In the genomic region with DNA sequence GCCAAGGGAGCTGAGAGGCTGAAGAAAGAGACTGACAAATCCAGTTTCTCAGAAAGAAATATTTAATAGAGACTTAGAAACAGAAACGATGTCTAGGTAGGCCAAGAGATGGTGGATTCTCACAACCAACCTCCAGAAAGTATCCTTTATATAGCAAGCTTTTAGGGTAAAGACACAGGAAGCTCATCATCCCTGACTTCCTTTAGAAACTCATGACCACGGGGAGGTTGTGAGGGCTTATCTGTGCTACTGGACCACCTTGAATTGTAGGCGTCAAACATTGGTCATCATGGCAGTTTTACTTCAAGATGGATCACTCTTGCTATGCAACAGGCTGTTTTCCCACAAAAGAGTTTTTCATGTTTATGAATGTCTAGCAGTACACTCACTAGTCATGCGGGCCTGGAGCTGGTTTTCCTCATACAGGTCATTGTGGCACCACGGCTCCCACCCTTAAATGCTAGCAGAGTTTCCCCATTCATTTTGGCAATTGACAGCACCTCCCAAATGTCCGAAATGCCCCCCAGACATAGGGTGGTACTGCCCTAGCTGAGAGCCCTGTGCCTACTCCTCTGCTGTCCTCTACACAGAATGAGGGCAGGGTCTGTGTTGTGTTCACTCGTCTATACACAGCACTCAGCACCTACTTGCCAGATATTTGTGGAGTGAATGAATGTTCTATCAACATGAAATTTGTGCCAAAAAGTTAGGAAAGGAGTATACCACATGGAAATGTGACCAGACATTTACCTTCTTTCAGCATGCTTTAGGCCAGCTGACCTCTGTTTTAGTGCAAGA, we compare ENCODE assay signal across 11 cellular contexts. TPM values are rescaled to one million over a fixed set of nuclear protein-coding genes. Genes with fewer than 3 reads are reported as not detected.
DNase-seq lines count a peak whose midpoint lies in the region; ATAC-seq and TF ChIP-seq lines count a peak whose summit lies in the region.
"Had no signal": no experiment of that assay in that cellular context is flagged by ENCODE, and none has a peak within 500 bp of the region (broad histone marks: within the 10 kb centered on the region; RNA-seq: fewer than 3 reads in every experiment).

No MANE protein-coding gene starts in this region.

- H3K27ac Mint-ChIP-seq in CD14-positive monocyte: peak overlapping the region; percentile 94 to 98 (median 96)
- H3K27ac Mint-ChIP-seq in IgD-negative memory B cell: peak overlapping the region; percentile 88 to 99 (median 96)
- H3K27ac Mint-ChIP-seq: T-helper 2 cell treated with Interferon-gamma antibody and Interleukin-4, amounts not matched to agents 5 μg/mL and 100 μg/mL, for 36 hours had no signal

- intact Hi-C loops in CD14-positive monocyte (cut with micrococcal nuclease) (no loop called here), esophagus muscularis mucosa (cut with DNase I) (no loop called here), left colon (cut with DNase I, micrococcal nuclease) (no loop called here), upper lobe of right lung (cut with DNase I) (no loop called here)

- H3K4me1 ChIP-seq in esophagus muscularis mucosa (peaks cover 88 to 100% (median 98%) of the 10 kb centered on the region in 4 donors), osteoblast (ENCODE audit: insufficient read depth, low read length) (peaks cover 7% of the 10 kb centered on the region), upper lobe of right lung (peaks cover 17% of the 10 kb centered on the region)

- H3K36me3 Mint-ChIP-seq in CD14-positive monocyte (peaks cover 62% of the 10 kb centered on the region in 2 donors), IgD-negative memory B cell (peaks cover 8% of the 10 kb centered on the region)

- peaks cover 60% of the 10 kb centered on the region for H4K20me1 ChIP-seq in osteoblast (ENCODE audit: insufficient read depth, low read length)

- ATAC-seq in left colon (no peak), upper lobe of right lung (no peak)

- TF ChIP-seq CTCF in CD14-positive monocyte (IDR thresholded peaks at IDR 0.05) (no peak), esophagus muscularis mucosa (IDR thresholded peaks at IDR 0.05) (no peak), osteoblast (IDR thresholded peaks at IDR 0.05; ENCODE audit: extremely low read depth, low read depth, low read length) (no peak), upper lobe of right lung (IDR thresholded peaks at IDR 0.05) (no peak)

- DNase-seq in CD14-positive monocyte (ENCODE audit: low spot score): no peak
- no peak for DNase-seq in esophagus muscularis mucosa (ENCODE audit: extremely low spot score)
- DNase-seq in osteoblast (ENCODE audit: insufficient read length, low spot score, missing footprints): peak; percentile 10
- no peak for DNase-seq in NK-92 (lab: John Stamatoyannopoulos, UW; ENCODE audit: unreplicated experiment)
- no peak for DNase-seq in CD1c-positive myeloid dendritic cell (ENCODE audit: extremely low spot score)
- no peak for DNase-seq in left colon
- DNase-seq in upper lobe of right lung: no peak
- DNase-seq: NCI-H187 treated with DMSO at 0.1 percent for 48 hours had no signal

- H2AFZ ChIP-seq in osteoblast (ENCODE audit: low read length): no peak overlapping the region
- H2AFZ ChIP-seq: parathyroid adenoma had no signal

- peaks cover 0 to 13% (median 0%) of the 10 kb centered on the region in 4 donors for H3K36me3 ChIP-seq in esophagus muscularis mucosa
- peaks cover 18% of the 10 kb centered on the region for H3K36me3 ChIP-seq in osteoblast (ENCODE audit: insufficient read depth, low read length)
- no peaks in the 10 kb centered on the region for H3K36me3 ChIP-seq in upper lobe of right lung

- peak overlapping the region in 1 of 4 donors; percentile 22 for H3K4me3 ChIP-seq in esophagus muscularis mucosa
- H3K4me3 ChIP-seq in osteoblast (ENCODE audit: insufficient read depth, low read length): no peak overlapping the region
- no peak overlapping the region for H3K4me3 ChIP-seq in upper lobe of right lung

- no peak for TF ChIP-seq POLR2A in esophagus muscularis mucosa (IDR thresholded peaks at IDR 0.05; ENCODE audit: low read depth)

- H3K4me3 Mint-ChIP-seq in CD14-positive monocyte (no peak overlapping the region), IgD-negative memory B cell (peak overlapping the region; percentile 54 to 93 (median 81))
- H3K4me3 Mint-ChIP-seq: T-helper 2 cell treated with Interferon-gamma antibody and Interleukin-4, amounts not matched to agents 5 μg/mL and 100 μg/mL, for 36 hours had no signal

- H3K4me1 Mint-ChIP-seq in CD14-positive monocyte: peaks cover 64% of the 10 kb centered on the region
- H3K4me1 Mint-ChIP-seq in IgD-negative memory B cell: peaks cover 62 to 90% (median 84%) of the 10 kb centered on the region in 3 donors

- H3K27me3 Mint-ChIP-seq in CD14-positive monocyte (ENCODE audit: low read depth in 3 of 3) (no peaks in the 10 kb centered on the region), IgD-negative memory B cell (peaks cover 2% of the 10 kb centered on the region)

- H3K9me3 Mint-ChIP-seq in CD14-positive monocyte: no peaks in the 10 kb centered on the region
- no peaks in the 10 kb centered on the region for H3K9me3 Mint-ChIP-seq in IgD-negative memory B cell
- H3K9me3 Mint-ChIP-seq: T-helper 2 cell treated with Interferon-gamma antibody and Interleukin-4, amounts not matched to agents 5 μg/mL and 100 μg/mL, for 36 hours had no signal

- 65% methylated on average over 7 of the region's 7 CpGs for WGBS in esophagus muscularis mucosa

- H3K27me3 ChIP-seq in esophagus muscularis mucosa (no peaks in the 10 kb centered on the region), osteoblast (ENCODE audit: insufficient read depth, low read length) (no peaks in the 10 kb centered on the region), upper lobe of right lung (no peaks in the 10 kb centered on the region)

- H3K9me3 ChIP-seq in esophagus muscularis mucosa: no peaks in the 10 kb centered on the region
- H3K9me3 ChIP-seq in osteoblast (ENCODE audit: low read depth, low read length): no peaks in the 10 kb centered on the region
- no peaks in the 10 kb centered on the region for H3K9me3 ChIP-seq in upper lobe of right lung

- H3K27ac ChIP-seq in esophagus muscularis mucosa (replicated peaks in 1 of 4) (peak overlapping the region; percentile 76 to 85 (median 82)), osteoblast (ENCODE audit: low read depth, low read length) (peak overlapping the region; percentile 12), upper lobe of right lung (no peak overlapping the region)
- H3K27ac ChIP-seq: parathyroid adenoma had no signal

- H3K4me2 ChIP-seq in osteoblast (ENCODE audit: insufficient read depth, low read length): no peak overlapping the region

- H3K79me2 ChIP-seq in osteoblast (ENCODE audit: insufficient read depth, low read length): peaks cover 95% of the 10 kb centered on the region

- no peak for TF ChIP-seq EP300 in esophagus muscularis mucosa (IDR thresholded peaks at IDR 0.05)

RNA-seq across cellular contexts. Expression of gene ATP6V1E2, which starts 26.0 kb away (rescaled TPM):
- polyA plus RNA-seq in CD14-positive monocyte (1 to 10 TPM; 3.7 to 4.0 TPM), IgD-negative memory B cell (11.6 TPM)
- total RNA-seq in esophagus muscularis mucosa (1 to 10 TPM; 3.6 to 7.5 (median 5.5) TPM), osteoblast (5.9 and 6.5 TPM in 2 replicates), left colon (1 to 10 TPM; 1.9 to 2.9 TPM), upper lobe of right lung (10.7 TPM)

RNA-seq across cellular contexts. Expression of gene RHOQ, which starts 26.1 kb away (rescaled TPM):
- polyA plus RNA-seq in CD14-positive monocyte (10 to 100 TPM; 13.9 to 14.1 TPM), IgD-negative memory B cell (8.0 TPM)
- total RNA-seq in esophagus muscularis mucosa (100 to 1,000 TPM; 107 to 168 (median 142) TPM), osteoblast (137 and 163 TPM in 2 replicates), left colon (10 to 100 TPM; 11.8 to 23.9 TPM), upper lobe of right lung (92.9 TPM)

RNA-seq across cellular contexts. Expression of gene PIGF, which starts 48.4 kb away (rescaled TPM):
- polyA plus RNA-seq in CD14-positive monocyte: 10 to 100 TPM; 33.2 to 36.0 TPM
- polyA plus RNA-seq in IgD-negative memory B cell: 13.4 TPM
- total RNA-seq in esophagus muscularis mucosa: 1 to 10 TPM; 5.2 to 8.3 (median 6.4) TPM
- 16.5 and 16.6 TPM in 2 replicates for total RNA-seq in osteoblast
- 10 to 100 TPM; 23.3 to 25.4 TPM for total RNA-seq in left colon
- 21.9 TPM for total RNA-seq in upper lobe of right lung

RNA-seq across cellular contexts. Expression of gene CRIPT, which starts 48.6 kb away (rescaled TPM):
- polyA plus RNA-seq in CD14-positive monocyte: 10 to 100 TPM; 16.4 to 16.5 TPM
- polyA plus RNA-seq in IgD-negative memory B cell: 15.5 TPM
- 10 to 100 TPM; 13.9 to 20.7 (median 18.3) TPM for total RNA-seq in esophagus muscularis mucosa
- 28.6 and 29.2 TPM in 2 replicates for total RNA-seq in osteoblast
- 10 to 100 TPM; 10.9 to 15.0 TPM for total RNA-seq in left colon
- total RNA-seq in upper lobe of right lung: 15.3 TPM

Comparison
In these comparisons a context has a peak if more than half of its experiments do, and no peak if none do; other contexts are left out.
1. H3K4me3 Mint-ChIP-seq: peak in IgD-negative memory B cell (4 of 4); none in CD14-positive monocyte (0 of 2).